In genomic region chr1:181551249-181551648, GRCh38 we compare ENCODE assay signal across 17 cellular contexts.
DNase-seq lines count a peak whose midpoint lies in the region; ATAC-seq and TF ChIP-seq lines count a peak whose summit lies in the region.
"Had no signal": no experiment of that assay in that cellular context is flagged by ENCODE, and none has a peak within 500 bp of the region (broad histone marks: within the 10 kb centered on the region; RNA-seq: fewer than 3 reads in every experiment).

No MANE protein-coding gene starts in this region.

- no peak for TF ChIP-seq EP300 in neural cell (conservative IDR thresholded peaks at IDR 0.05; ENCODE audit: poor library complexity, severe bottlenecking)

- no peak overlapping the region for H2AFZ ChIP-seq in neural cell (ENCODE audit: low read depth, low read length)
- H2AFZ ChIP-seq: PC-9 had no signal

- TF ChIP-seq CTCF in BE2C (IDR thresholded peaks at IDR 0.05; ENCODE audit: low read depth, low read length) (no peak), endodermal cell (conservative IDR thresholded peaks at IDR 0.05) (no peak), neural cell (IDR thresholded peaks at IDR 0.05; ENCODE audit: poor library complexity, severe bottlenecking) (no peak), brain microvascular endothelial cell (IDR thresholded peaks at IDR 0.05; ENCODE audit: low read depth, low read length, missing control alignments) (no peak)

- no peak overlapping the region for H3K4me3 Mint-ChIP-seq in endodermal cell

- in situ Hi-C loops in brain microvascular endothelial cell (cut with HindIII; ENCODE audit: low pct_ligation_motif_present, low sequenced_read_pairs) = no loop called here

- TF ChIP-seq RAD21 in neural cell (conservative IDR thresholded peaks at IDR 0.05) = no peak

- H3K27ac Mint-ChIP-seq in endodermal cell = no peak overlapping the region

- DNase-seq in BE2C (peak; percentile 16), NCI-H146 treated with DMSO at 0.1 percent for 48 hours (lab: John Stamatoyannopoulos, UW; ENCODE audit: unreplicated experiment) (peak; percentile 30), endodermal cell (no peak), brain microvascular endothelial cell (no peak), posterior vena cava (ENCODE audit: low spot score) (no peak)
- DNase-seq: activated CD4-positive, alpha-beta T cell treated with anti-CD3 and anti-CD28 coated beads for 4 hours; activated T-cell treated with anti-CD3 and anti-CD28 coated beads, Interleukin-2, amount 50 U/mL, for 48 hours; aorta; GF-D8; KG1; NCI-H2171; pancreas; PC-9; stimulated activated CD8-positive, alpha-beta memory T cell treated with anti-CD3 and anti-CD28 coated beads, Interleukin-4, amount 100 ng/mL, for 48 hours had no signal

- H3K9me3 ChIP-seq in BE2C = no peaks in the 10 kb centered on the region
- H3K9me3 ChIP-seq in endodermal cell (ENCODE audit: control insufficient read depth, low read length) = no peaks in the 10 kb centered on the region
- no peaks in the 10 kb centered on the region for H3K9me3 ChIP-seq in neural cell (ENCODE audit: low read length)
- H3K9me3 ChIP-seq: pancreas had no signal

- H3K27me3 ChIP-seq in BE2C (peaks cover 6% of the 10 kb centered on the region), endodermal cell (ENCODE audit: control insufficient read depth, insufficient read depth, low read length, poor library complexity, severe bottlenecking) (peaks cover 35% of the 10 kb centered on the region), neural cell (ENCODE audit: insufficient read depth, low read depth, low read length) (no peaks in the 10 kb centered on the region), brain microvascular endothelial cell (replicated peaks) (no peaks in the 10 kb centered on the region)
- H3K27me3 ChIP-seq: pancreas had no signal

- H3K4me1 ChIP-seq in BE2C = no peaks in the 10 kb centered on the region
- H3K4me1 ChIP-seq in endodermal cell (ENCODE audit: control insufficient read depth, insufficient read depth, low read length) = no peaks in the 10 kb centered on the region
- H3K4me1 ChIP-seq: pancreas had no signal

- no peaks in the 10 kb centered on the region for H3K9me2 ChIP-seq in neural cell (ENCODE audit: insufficient read depth, low read length)

- no peaks in the 10 kb centered on the region for H4K20me1 ChIP-seq in neural cell (ENCODE audit: insufficient read depth)

- 77 to 83% methylated on average over 3 to 6 of the region's 6 CpGs for WGBS in endodermal cell (ENCODE audit: insufficient coverage in 1 of 2, insufficient read length in 1 of 2), 2 experiments

- no peaks in the 10 kb centered on the region for H3F3A ChIP-seq in neural cell (ENCODE audit: insufficient read depth, low read length, poor library complexity, severe bottlenecking)

- H3K36me3 ChIP-seq in BE2C (no peaks in the 10 kb centered on the region), endodermal cell (ENCODE audit: control insufficient read depth, insufficient read depth, low read length) (no peaks in the 10 kb centered on the region), neural cell (ENCODE audit: insufficient read depth, low read length) (no peaks in the 10 kb centered on the region), brain microvascular endothelial cell (replicated peaks) (no peaks in the 10 kb centered on the region)
- H3K36me3 ChIP-seq: pancreas had no signal

- H3K4me2 ChIP-seq in neural cell (ENCODE audit: low read length) = no peak overlapping the region
- H3K4me2 ChIP-seq: PC-9 had no signal

- ATAC-seq in GM19463 (IDR thresholded peaks at IDR 0.05; ENCODE audit: unreplicated experiment) (no peak), HG03280 (IDR thresholded peaks at IDR 0.05; ENCODE audit: unreplicated experiment) (no peak)
- ATAC-seq: pancreas had no signal

- peaks cover 26% of the 10 kb centered on the region for H3K27me3 Mint-ChIP-seq in endodermal cell (ENCODE audit: insufficient read depth)

- H3K4me3 ChIP-seq in BE2C (ENCODE audit: low read depth, low read length) (no peak overlapping the region), endodermal cell (ENCODE audit: low read length) (no peak overlapping the region), neural cell (ENCODE audit: low read length) (peak overlapping the region; percentile 41), brain microvascular endothelial cell (ENCODE audit: low read depth, low read length) (no peak overlapping the region)
- H3K4me3 ChIP-seq: pancreas, PC-9 had no signal

- H3K79me2 ChIP-seq in neural cell (replicated peaks; ENCODE audit: insufficient read depth, low read length) = no peaks in the 10 kb centered on the region

- no peaks in the 10 kb centered on the region for H3K36me3 Mint-ChIP-seq in endodermal cell (ENCODE audit: low read depth)

- intact Hi-C loops in posterior vena cava (cut with DNase I) = no loop called here

- H3K9me3 Mint-ChIP-seq in endodermal cell = no peaks in the 10 kb centered on the region

- H3K27ac ChIP-seq in endodermal cell (ENCODE audit: low read depth, low read length) (peak overlapping the region; percentile 53), neural cell (ENCODE audit: low read length) (no peak overlapping the region), brain microvascular endothelial cell (no peak overlapping the region)
- H3K27ac ChIP-seq: pancreas, PC-9 had no signal

- H3K9ac ChIP-seq in endodermal cell (ENCODE audit: extremely low read depth, low read length, poor library complexity, severe bottlenecking) = no peak overlapping the region
- H3K9ac ChIP-seq in neural cell (ENCODE audit: low read length) = peak overlapping the region; percentile 5

- no peaks in the 10 kb centered on the region for H3K4me1 Mint-ChIP-seq in endodermal cell

TF ChIP-seq in neural cell, 6 proteins besides CTCF, POLR2A, EP300 and RAD21:
- TF ChIP-seq, protein P1, sequence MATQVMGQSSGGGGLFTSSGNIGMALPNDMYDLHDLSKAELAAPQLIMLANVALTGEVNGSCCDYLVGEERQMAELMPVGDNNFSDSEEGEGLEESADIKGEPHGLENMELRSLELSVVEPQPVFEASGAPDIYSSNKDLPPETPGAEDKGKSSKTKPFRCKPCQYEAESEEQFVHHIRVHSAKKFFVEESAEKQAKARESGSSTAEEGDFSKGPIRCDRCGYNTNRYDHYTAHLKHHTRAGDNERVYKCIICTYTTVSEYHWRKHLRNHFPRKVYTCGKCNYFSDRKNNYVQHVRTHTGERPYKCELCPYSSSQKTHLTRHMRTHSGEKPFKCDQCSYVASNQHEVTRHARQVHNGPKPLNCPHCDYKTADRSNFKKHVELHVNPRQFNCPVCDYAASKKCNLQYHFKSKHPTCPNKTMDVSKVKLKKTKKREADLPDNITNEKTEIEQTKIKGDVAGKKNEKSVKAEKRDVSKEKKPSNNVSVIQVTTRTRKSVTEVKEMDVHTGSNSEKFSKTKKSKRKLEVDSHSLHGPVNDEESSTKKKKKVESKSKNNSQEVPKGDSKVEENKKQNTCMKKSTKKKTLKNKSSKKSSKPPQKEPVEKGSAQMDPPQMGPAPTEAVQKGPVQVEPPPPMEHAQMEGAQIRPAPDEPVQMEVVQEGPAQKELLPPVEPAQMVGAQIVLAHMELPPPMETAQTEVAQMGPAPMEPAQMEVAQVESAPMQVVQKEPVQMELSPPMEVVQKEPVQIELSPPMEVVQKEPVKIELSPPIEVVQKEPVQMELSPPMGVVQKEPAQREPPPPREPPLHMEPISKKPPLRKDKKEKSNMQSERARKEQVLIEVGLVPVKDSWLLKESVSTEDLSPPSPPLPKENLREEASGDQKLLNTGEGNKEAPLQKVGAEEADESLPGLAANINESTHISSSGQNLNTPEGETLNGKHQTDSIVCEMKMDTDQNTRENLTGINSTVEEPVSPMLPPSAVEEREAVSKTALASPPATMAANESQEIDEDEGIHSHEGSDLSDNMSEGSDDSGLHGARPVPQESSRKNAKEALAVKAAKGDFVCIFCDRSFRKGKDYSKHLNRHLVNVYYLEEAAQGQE (IDR thresholded peaks at IDR 0.05; ENCODE audit: borderline replicate concordance) = no peak
- TF ChIP-seq POLR2AphosphoS5 (IDR thresholded peaks at IDR 0.05) (no peak), MXI1 (conservative IDR thresholded peaks at IDR 0.05; ENCODE audit: poor library complexity, severe bottlenecking) (no peak), SMC3 (conservative IDR thresholded peaks at IDR 0.05; ENCODE audit: poor library complexity) (no peak), TAF1 (IDR thresholded peaks at IDR 0.05; ENCODE audit: low read depth) (no peak), EZH2 (IDR thresholded peaks at IDR 0.05; ENCODE audit: borderline replicate concordance, insufficient read depth, low read length, poor library complexity, severe bottlenecking) (no peak)

Comparison
In these comparisons a context has a peak if more than half of its experiments do, and no peak if none do; other contexts are left out.
1. DNase-seq: peak in BE2C (single experiment) and NCI-H146 treated with DMSO at 0.1 percent for 48 hours (single experiment); none in endodermal cell (single experiment), brain microvascular endothelial cell (single experiment) and posterior vena cava (single experiment).